Comparison of ENCODE assay signal across 26 cellular contexts in the genomic region with DNA sequence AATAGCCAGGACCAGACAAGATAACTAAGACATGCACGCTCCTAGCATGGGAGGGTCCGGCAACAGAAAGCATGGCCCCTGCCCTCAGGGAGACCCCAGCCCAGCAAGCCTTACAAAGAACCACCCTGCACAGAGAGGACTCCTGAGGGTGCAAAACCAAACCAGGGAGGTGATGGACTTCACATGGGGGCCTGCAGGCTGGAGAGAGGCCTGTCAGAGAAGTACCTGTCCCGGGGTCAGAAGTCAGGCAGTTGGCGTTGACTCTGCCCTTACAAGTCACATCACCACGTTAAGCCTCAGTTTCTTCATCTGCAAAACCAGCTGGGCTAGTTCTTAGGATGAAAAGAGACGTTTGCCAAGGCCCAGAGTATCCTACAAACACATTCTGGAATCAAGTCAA. TPM values are rescaled to one million over a fixed set of nuclear protein-coding genes. Genes with fewer than 3 reads are reported as not detected.
DNase-seq lines count a peak whose midpoint lies in the region; ATAC-seq, FAIRE-seq and TF ChIP-seq lines count a peak whose summit lies in the region.
"Had no signal": no experiment of that assay in that cellular context is flagged by ENCODE, and none has a peak within 500 bp of the region (broad histone marks: within the 10 kb centered on the region; RNA-seq: fewer than 3 reads in every experiment).

No MANE protein-coding gene starts in this region.

- H3K27ac Mint-ChIP-seq in T-helper 17 cell = peak overlapping the region; percentile 32
- H3K27ac Mint-ChIP-seq in CD4-positive, alpha-beta T cell = no peak overlapping the region
- H3K27ac Mint-ChIP-seq: CD14-positive monocyte; CD4-positive, alpha-beta memory T cell; HFFc6 had no signal

- DNase-seq in T-helper 17 cell (no peak), kidney (peak; percentile 43), mesenteric fat pad (ENCODE audit: low spot score) (no peak), G401 (ENCODE audit: low spot score) (no peak)
- DNase-seq in CD4-positive, alpha-beta T cell = no peak
- DNase-seq: 8988T; ACHN; AML-193; BE2C; Calu3; CD4-positive, alpha-beta memory T cell; COR-L47; DMS53; DMS79 treated with DMSO at 0.1 percent for 48 hours; GM23248; H7; HFFc6 had no signal

- H3K36me3 Mint-ChIP-seq in T-helper 17 cell (ENCODE audit: low read depth) = peaks cover 9% of the 10 kb centered on the region
- no peaks in the 10 kb centered on the region for H3K36me3 Mint-ChIP-seq in CD4-positive, alpha-beta T cell (ENCODE audit: low read depth)
- H3K36me3 Mint-ChIP-seq: CD14-positive monocyte; CD4-positive, alpha-beta memory T cell had no signal

- TF ChIP-seq CTCF in HEK293 (tag by site-specific recombination; IDR thresholded peaks at IDR 0.05) = no peak
- TF ChIP-seq CTCF in kidney (IDR thresholded peaks at IDR 0.05; ENCODE audit: borderline replicate concordance, extremely low read depth, insufficient read depth) = no peak
- TF ChIP-seq CTCF in CD4-positive, alpha-beta T cell (IDR thresholded peaks at IDR 0.05) = no peak

- no peak for ATAC-seq in T-helper 17 cell
- peak; percentile 27 for ATAC-seq in esophagus mucosa
- ATAC-seq in CD4-positive, alpha-beta T cell (ENCODE audit: poor library complexity) = no peak
- ATAC-seq: A549 had no signal

- H3K9ac ChIP-seq in kidney (ENCODE audit: low read length in 2 of 2) = no peak overlapping the region
- H3K9ac ChIP-seq: BLaER1 treated with 17β-estradiol and CSF1 and Interleukin-3, amounts not matched to agents 10 nM and 100 nM; GM23248 had no signal

- CTCF ChIA-PET in HEK293 (lab: Yijun Ruan, JAX) = no interaction called here
- CTCF ChIA-PET in CD4-positive, alpha-beta T cell (lab: Charles Lee) = no interaction called here

- FAIRE-seq in kidney (lab: Jason Lieb, UNC) = no peak
- FAIRE-seq: A549, G401.6, GM12892, H1 had no signal

- in situ Hi-C loops in G401 (cut with HindIII; ENCODE audit: low sequenced_read_pairs) = no loop called here

- H3K27me3 ChIP-seq in CD4-positive, alpha-beta T cell (ENCODE audit: control insufficient read depth, insufficient read depth, low read length) = peaks cover 54% of the 10 kb centered on the region

- H3K4me1 ChIP-seq in HEK293 (ENCODE audit: control insufficient read depth, insufficient read depth, low read length) (no peaks in the 10 kb centered on the region), kidney (ENCODE audit: control insufficient read depth in 1 of 2, insufficient read depth in 1 of 2, low read depth in 1 of 2, low read length in 2 of 2) (peaks cover 0 to 5% of the 10 kb centered on the region in 2 donors)
- H3K4me1 ChIP-seq: BE2C had no signal

- H3K4me1 Mint-ChIP-seq in T-helper 17 cell = peaks cover 11% of the 10 kb centered on the region
- peaks cover 8% of the 10 kb centered on the region for H3K4me1 Mint-ChIP-seq in CD4-positive, alpha-beta T cell (ENCODE audit: low read depth)

- H3K27me3 Mint-ChIP-seq in T-helper 17 cell = peaks cover 87% of the 10 kb centered on the region
- peaks cover 86% of the 10 kb centered on the region for H3K27me3 Mint-ChIP-seq in CD4-positive, alpha-beta T cell

- intact Hi-C loops in kidney (cut with DNase I) = no loop called here
- intact Hi-C loops in CD4-positive, alpha-beta T cell (cut with DNase I, micrococcal nuclease) = no loop called here

- H3K36me3 ChIP-seq in HEK293 (ENCODE audit: control insufficient read depth in 2 of 2, insufficient read depth in 1 of 2, low read length in 2 of 2) = no peaks in the 10 kb centered on the region
- H3K36me3 ChIP-seq in kidney (ENCODE audit: control insufficient read depth in 1 of 2, insufficient read depth in 2 of 2, low read length in 2 of 2) = no peaks in the 10 kb centered on the region
- H3K36me3 ChIP-seq: BE2C; BLaER1 treated with 17β-estradiol and CSF1 and Interleukin-3, amounts not matched to agents 10 nM and 100 nM had no signal

- no peaks in the 10 kb centered on the region for H3K9me3 Mint-ChIP-seq in CD4-positive, alpha-beta T cell
- H3K9me3 Mint-ChIP-seq: CD4-positive, alpha-beta memory T cell; HFFc6 had no signal

- no peak overlapping the region for H3K4me3 Mint-ChIP-seq in T-helper 17 cell
- no peak overlapping the region for H3K4me3 Mint-ChIP-seq in CD4-positive, alpha-beta T cell
- H3K4me3 Mint-ChIP-seq: CD14-positive monocyte; CD4-positive, alpha-beta memory T cell; HFFc6 had no signal

- H3K27ac ChIP-seq in HEK293 (ENCODE audit: extremely low read depth, low read depth, low read length) (no peak overlapping the region), kidney (ENCODE audit: low read depth in 2 of 2, low read length in 2 of 2) (no peak overlapping the region)
- H3K27ac ChIP-seq in CD4-positive, alpha-beta T cell (ENCODE audit: low read depth, low read length) = no peak overlapping the region
- H3K27ac ChIP-seq: A549; BLaER1 treated with 17β-estradiol and CSF1 and Interleukin-3, amounts not matched to agents 10 nM and 100 nM; GM23248 had no signal

- H3K4me3 ChIP-seq in HEK293 (ENCODE audit: low read depth, low read length) (no peak overlapping the region), kidney (ENCODE audit: low read length in 2 of 2) (no peak overlapping the region)
- H3K4me3 ChIP-seq: A549; BLaER1 treated with 17β-estradiol and CSF1 and Interleukin-3, amounts not matched to agents 10 nM and 100 nM; GM23248 had no signal

- POLR2A ChIA-PET in HEK293 (lab: Yijun Ruan, JAX) = no interaction called here
- POLR2A ChIA-PET in CD4-positive, alpha-beta T cell (lab: Charles Lee) = no interaction called here

- H3K9me3 ChIP-seq in HEK293 (ENCODE audit: control insufficient read depth, insufficient read depth, low read depth, low read length) (no peaks in the 10 kb centered on the region), T-helper 17 cell (ENCODE audit: control insufficient read depth, low read length, poor library complexity, severe bottlenecking) (no peaks in the 10 kb centered on the region), kidney (ENCODE audit: control insufficient read depth in 1 of 2, low read length in 2 of 2) (no peaks in the 10 kb centered on the region)
- H3K9me3 ChIP-seq in CD4-positive, alpha-beta T cell (ENCODE audit: control insufficient read depth, low read length) = no peaks in the 10 kb centered on the region
- H3K9me3 ChIP-seq: A549; BE2C; BLaER1 treated with 17β-estradiol and CSF1 and Interleukin-3, amounts not matched to agents 10 nM and 100 nM had no signal

TF ChIP-seq in HEK293, 187 proteins besides CTCF, POLR2A, EP300 and RAD21:
- TF ChIP-seq ZNF530 (tag by site-specific recombination; IDR thresholded peaks at IDR 0.05; ENCODE audit: low read depth) (no peak), ZNF600 (tag by site-specific recombination; IDR thresholded peaks at IDR 0.05) (0 out of 2 replicates have a peak, but pooled peaks have one; percentile 13)

RNA-seq across cellular contexts. Expression of a gene that starts 4.7 kb away (rescaled TPM):
- total RNA-seq in T-helper 17 cell = not detected
- total RNA-seq in esophagus mucosa = 0.36 TPM
- total RNA-seq in kidney = not detected
- polyA plus RNA-seq in kidney (ENCODE audit: insufficient read depth, low read depth, low replicate concordance) = not detected
- total RNA-seq in CD4-positive, alpha-beta T cell = not detected
- total RNA-seq in mesenteric fat pad = not detected
- not detected in 2 replicates for total RNA-seq in G401 (2014; rRNA removed; shearing (Covaris generic))
- total RNA-seq: Calu3; CD4-positive, alpha-beta memory T cell; Daoy; GM23248; H1; H7; HFFc6 had no signal
- polyA plus RNA-seq: CD14-positive monocyte; CD4-positive, alpha-beta memory T cell; GM23248 had no signal

RNA-seq across cellular contexts. Expression of a gene that starts 5.7 kb away (rescaled TPM):
- total RNA-seq in T-helper 17 cell = not detected
- 6.4 TPM for total RNA-seq in esophagus mucosa
- total RNA-seq in kidney = 0.22 TPM
- 0.17 TPM for polyA plus RNA-seq in kidney (ENCODE audit: insufficient read depth, low read depth, low replicate concordance)
- total RNA-seq in CD4-positive, alpha-beta T cell = not detected
- not detected for total RNA-seq in mesenteric fat pad
- 1.4 and 1.9 TPM in 2 replicates for total RNA-seq in G401 (2014; rRNA removed; shearing (Covaris generic))
- total RNA-seq: Calu3; CD4-positive, alpha-beta memory T cell; Daoy; GM23248; HFFc6 had no signal
- polyA plus RNA-seq: CD14-positive monocyte; CD4-positive, alpha-beta memory T cell; GM23248 had no signal

RNA-seq across cellular contexts. Expression of a gene that starts 6.9 kb away (rescaled TPM):
- total RNA-seq in T-helper 17 cell (not detected), esophagus mucosa (14.7 TPM), kidney (not detected), mesenteric fat pad (not detected)
- polyA plus RNA-seq in kidney (ENCODE audit: insufficient read depth, low read depth, low replicate concordance) = not detected
- not detected for total RNA-seq in CD4-positive, alpha-beta T cell
- not detected in 2 replicates for total RNA-seq in G401 (2014; rRNA removed; shearing (Covaris generic))
- total RNA-seq: Calu3; CD4-positive, alpha-beta memory T cell; Daoy; GM23248; H1; H7; HFFc6 had no signal
- polyA plus RNA-seq: A549; CD14-positive monocyte; CD4-positive, alpha-beta memory T cell; GM23248 had no signal

RNA-seq across cellular contexts. Expression of a gene that starts 35.4 kb away (rescaled TPM):
- total RNA-seq in T-helper 17 cell = not detected
- 1.4 TPM for total RNA-seq in esophagus mucosa
- not detected for total RNA-seq in kidney
- polyA plus RNA-seq in kidney (ENCODE audit: insufficient read depth, low read depth, low replicate concordance) = not detected
- not detected for total RNA-seq in CD4-positive, alpha-beta T cell
- not detected for total RNA-seq in mesenteric fat pad
- not detected in 2 replicates for total RNA-seq in G401 (2014; rRNA removed; shearing (Covaris generic))
- total RNA-seq: Calu3; CD4-positive, alpha-beta memory T cell; Daoy; GM23248; H7; HFFc6 had no signal
- polyA plus RNA-seq: CD14-positive monocyte; CD4-positive, alpha-beta memory T cell; GM23248 had no signal

RNA-seq across cellular contexts. Expression of a gene that starts 43.8 kb away (rescaled TPM):
- total RNA-seq in T-helper 17 cell (10 to 100 TPM; 10.6 to 14.9 TPM), esophagus mucosa (3.1 TPM), kidney (32.6 TPM), mesenteric fat pad (14.4 TPM)
- polyA plus RNA-seq in kidney (ENCODE audit: insufficient read depth, low read depth, low replicate concordance) = 13.6 TPM
- total RNA-seq in CD4-positive, alpha-beta T cell = 10 to 100 TPM; 31.8 to 31.9 TPM
- 2.1 and 4.7 TPM in 2 replicates for total RNA-seq in G401 (2014; rRNA removed; shearing (Covaris generic))
- total RNA-seq: GM23248 had no signal
- polyA plus RNA-seq: CD14-positive monocyte, GM23248 had no signal

Comparison
In these comparisons a context has a peak if more than half of its experiments do, and no peak if none do; other contexts are left out.
1. RNA of a gene that starts 6.9 kb away (total RNA-seq): 14.7 TPM in esophagus mucosa (single experiment); not detected in mesenteric fat pad (single experiment), not detected in T-helper 17 cell, not detected in kidney (single experiment), not detected in CD4-positive, alpha-beta T cell and not detected in G401; every median in the first group is over 10 times any median in the second.